ENCODE assay signal across 8 cellular contexts in genomic region chr9:127555830-127556820, GRCh38. TPM values are rescaled to one million over a fixed set of nuclear protein-coding genes. Genes with fewer than 3 reads are reported as not detected.
DNase-seq lines count a peak whose midpoint lies in the region; ATAC-seq and TF ChIP-seq lines count a peak whose summit lies in the region.

No MANE protein-coding gene starts in this region.

- H3K4me2 ChIP-seq in hepatocyte, result peak overlapping the region; percentile 48

- no peaks in the 10 kb centered on the region for H3K9me3 ChIP-seq in adipocyte (ENCODE audit: control insufficient read depth, low read length)
- H3K9me3 ChIP-seq in hepatocyte (ENCODE audit: low read depth), result no peaks in the 10 kb centered on the region

- H3K79me2 ChIP-seq in hepatocyte, result peaks cover 99% of the 10 kb centered on the region

- H3K4me1 ChIP-seq in adipocyte (ENCODE audit: control insufficient read depth, insufficient read depth, low read length), result peaks cover 53% of the 10 kb centered on the region
- H3K4me1 ChIP-seq in hepatocyte (ENCODE audit: insufficient read depth), result peaks cover 39% of the 10 kb centered on the region

- H3K9ac ChIP-seq in adipocyte (ENCODE audit: low read length), result peak overlapping the region; percentile 85

- H3K9me2 ChIP-seq in hepatocyte (replicated peaks; ENCODE audit: insufficient read depth), result no peaks in the 10 kb centered on the region

- H3K27ac ChIP-seq in hepatocyte, result peak overlapping the region; percentile 81
- peak overlapping the region in 10 of 59 donors; percentile 5 to 68 (median 41) for H3K27ac ChIP-seq in dorsolateral prefrontal cortex

- no peak overlapping the region for H2AFZ ChIP-seq in hepatocyte

- H3K36me3 ChIP-seq in adipocyte (ENCODE audit: control insufficient read depth, insufficient read depth, low read length, severe bottlenecking) (peaks cover 21% of the 10 kb centered on the region), hepatocyte (replicated peaks; ENCODE audit: insufficient read depth, low read depth) (no peaks in the 10 kb centered on the region)

- intact Hi-C loops in dorsolateral prefrontal cortex (cut with DNase I), result no loop called here

- no peak for ATAC-seq in HG02973 (IDR thresholded peaks at IDR 0.05; ENCODE audit: unreplicated experiment)
- ATAC-seq in GM18505 (IDR thresholded peaks at IDR 0.05; ENCODE audit: unreplicated experiment), result no peak

- TF ChIP-seq CTCF in hepatocyte (IDR thresholded peaks at IDR 0.05; ENCODE audit: poor library complexity), result no peak
- TF ChIP-seq CTCF in dorsolateral prefrontal cortex (IDR thresholded peaks at IDR 0.05 in 54 of 56, conservative IDR thresholded peaks at IDR 0.05 in 2 of 56; ENCODE audit: low read depth in 1 of 56, partially characterized antibody in 56 of 56), result no peak

- no peak overlapping the region for H3K4me3 ChIP-seq in adipocyte (ENCODE audit: low read length)
- no peak overlapping the region for H3K4me3 ChIP-seq in hepatocyte
- no peak overlapping the region for H3K4me3 ChIP-seq in dorsolateral prefrontal cortex

- TF ChIP-seq POLR2A in GM18505 (IDR thresholded peaks at IDR 0.05; ENCODE audit: borderline replicate concordance, extremely low read depth, insufficient read depth, insufficient read length), result no peak

- DNase-seq in GM04504 (ENCODE audit: low read depth), result peak; percentile 92
- DNase-seq in SKM-1 (lab: John Stamatoyannopoulos, UW; ENCODE audit: unreplicated experiment), result peak; percentile 86
- DNase-seq in adipocyte (ENCODE audit: low read depth), result peak; percentile 96
- peak; percentile 80 for DNase-seq in hepatocyte (ENCODE audit: low spot score)
- DNase-seq in stimulated activated CD4-positive, alpha-beta T cell treated with anti-CD3 and anti-CD28 coated beads, Interleukin-12 subunit alpha, Interleukin-12 subunit beta, amount 100 ng/mL, for 48 hours (ENCODE audit: low read depth in 2 of 3, low spot score in 1 of 3), result peak in 2 of 3 donors; percentile 8 to 28
- DNase-seq in dorsolateral prefrontal cortex, result no peak

- H3K27me3 ChIP-seq in adipocyte (replicated peaks; ENCODE audit: control insufficient read depth, insufficient read depth, low read length), result no peaks in the 10 kb centered on the region
- H3K27me3 ChIP-seq in hepatocyte, result no peaks in the 10 kb centered on the region
- H3K27me3 ChIP-seq in dorsolateral prefrontal cortex, result no peaks in the 10 kb centered on the region

- peaks cover 49% of the 10 kb centered on the region for H4K20me1 ChIP-seq in hepatocyte (ENCODE audit: insufficient read depth, poor library complexity, severe bottlenecking)

- 62% methylated on average over 13 of the region's 13 CpGs for WGBS in hepatocyte (ENCODE audit: low lambda C conversion rate, missing lambda C conversion rate)

RNA-seq across cellular contexts. Expression of gene STXBP1, which starts 56.0 kb away (rescaled TPM):
- total RNA-seq in hepatocyte (10.7 and 27.6 TPM in 2 replicates), dorsolateral prefrontal cortex (1,000 to 10,000 TPM in 52 of 120 experiments, 100 to 1,000 TPM in 68; 334 to 1,348 (median 969) TPM)
- 18.0 and 22.6 TPM in 2 replicates for polyA plus RNA-seq in hepatocyte

Comparison
In these comparisons a context has a peak if more than half of its experiments do, and no peak if none do; other contexts are left out.
1. DNase-seq: peak in GM04504 (single experiment), SKM-1 (single experiment), adipocyte (single experiment), hepatocyte (single experiment) and stimulated activated CD4-positive, alpha-beta T cell treated with anti-CD3 and anti-CD28 coated beads, Interleukin-12 subunit alpha, Interleukin-12 subunit beta, amount 100 ng/mL, for 48 hours (2 of 3); none in dorsolateral prefrontal cortex (0 of 10).
2. RNA of gene STXBP1, which starts 56.0 kb away (total RNA-seq): 334 to 1,348 TPM in dorsolateral prefrontal cortex; 10.7 to 27.6 TPM in hepatocyte; every median in the first group is over 10 times any median in the second.